In genomic region chr13:50957620-50958019, GRCh38 we compare ENCODE assay signal across 31 cellular contexts.
"Had no signal": no experiment of that assay in that cellular context is flagged by ENCODE, and none has a peak within 500 bp of the region (broad histone marks: within the 10 kb centered on the region; RNA-seq: fewer than 3 reads in every experiment).

No MANE protein-coding gene starts in this region.

- H3K27ac ChIP-seq: Peyer's patch, SJSA1, VCaP had no signal

- H3K9ac ChIP-seq: SK-N-SH had no signal

- H3K27me3 ChIP-seq: Peyer's patch, SJSA1 had no signal

- H3K4me2 ChIP-seq: SK-N-SH had no signal

- H3K4me3 Mint-ChIP-seq: activated CD8-positive, alpha-beta T cell treated with anti-CD3 and anti-CD28 coated beads for 36 hours; activated naive CD4-positive, alpha-beta T cell treated with anti-CD3 and anti-CD28 coated beads for 36 hours; activated T-cell treated with anti-CD3 and anti-CD28 coated beads, Interleukin-2, amount 50 U/mL, for 24 hours; activated T-helper 1 cell treated with anti-CD3 and anti-CD28 coated beads, Interleukin-12 subunit alpha, Interleukin-12 subunit beta, Interleukin-2, Interleukin-4 antibody, amounts not matched to agents 30 ng/mL and 10 ng/mL and 1 ng/mL, durations not matched to agents 14 hours and 24 hours and 36 hours; brain had no signal

- H3K27ac Mint-ChIP-seq: activated CD8-positive, alpha-beta T cell treated with anti-CD3 and anti-CD28 coated beads for 36 hours; activated naive CD4-positive, alpha-beta T cell treated with anti-CD3 and anti-CD28 coated beads for 36 hours; activated naive CD4-positive, alpha-beta T cell treated with anti-CD3 and anti-CD28 coated beads, Interleukin-2, amount 50 U/mL, for 72 hours; activated T-cell treated with anti-CD3 and anti-CD28 coated beads, Interleukin-2, amount 50 U/mL, for 24 hours; activated T-helper 1 cell treated with anti-CD3 and anti-CD28 coated beads, Interleukin-12 subunit alpha, Interleukin-12 subunit beta, Interleukin-2, Interleukin-4 antibody, amounts not matched to agents 30 ng/mL and 10 ng/mL and 1 ng/mL, durations not matched to agents 14 hours and 24 hours and 36 hours had no signal

- DNase-seq: activated CD4-positive, alpha-beta T cell treated with anti-CD3 and anti-CD28 coated beads for 1 hour; activated CD4-positive, alpha-beta T cell treated with anti-CD3 and anti-CD28 coated beads for 48 hours; activated CD4-positive, CD25-positive, alpha-beta regulatory T cell; activated CD8-positive, alpha-beta T cell treated with anti-CD3 and anti-CD28 coated beads for 36 hours; activated gamma-delta T cell treated with Interleukin-2 at 50 U/mL for 16 hours; activated naive CD4-positive, alpha-beta T cell treated with anti-CD3 and anti-CD28 coated beads for 36 hours; activated T-cell treated with anti-CD3 and anti-CD28 coated beads, Interleukin-2, amount 50 U/mL, for 24 hours; anterior cingulate cortex; caudate nucleus; NCI-H1092 treated with DMSO at 0.1 percent for 48 hours; NCI-H1417; NCI-H146; NCI-H187; NCI-H2029 treated with DMSO at 0.1 percent for 48 hours; NCI-H2107; NCI-H2171; NCI-H510A; NCI-H748 treated with DMSO at 0.1 percent for 48 hours; NK-92 treated with Interleukin-12 subunit alpha and Interleukin-12 subunit beta, amount 100 ng/mL, for 24 hours; PC-3; Peyer's patch; RPMI8226; SHP77 treated with DMSO at 0.1 percent for 48 hours; SK-N-SH; T-helper 9 cell had no signal

- H3K9me3 Mint-ChIP-seq: activated CD8-positive, alpha-beta T cell treated with anti-CD3 and anti-CD28 coated beads for 36 hours; activated naive CD4-positive, alpha-beta T cell treated with anti-CD3 and anti-CD28 coated beads for 36 hours; activated naive CD4-positive, alpha-beta T cell treated with anti-CD3 and anti-CD28 coated beads, Interleukin-2, amount 50 U/mL, for 72 hours; activated T-cell treated with anti-CD3 and anti-CD28 coated beads, Interleukin-2, amount 50 U/mL, for 24 hours; activated T-helper 1 cell treated with anti-CD3 and anti-CD28 coated beads, Interleukin-12 subunit alpha, Interleukin-12 subunit beta, Interleukin-2, Interleukin-4 antibody, amounts not matched to agents 30 ng/mL and 10 ng/mL and 1 ng/mL, durations not matched to agents 14 hours and 24 hours and 36 hours had no signal

- H3K36me3 ChIP-seq: Peyer's patch, SJSA1 had no signal

- H3K4me1 ChIP-seq: Peyer's patch, SJSA1 had no signal

- H3K27me3 Mint-ChIP-seq: activated CD8-positive, alpha-beta T cell treated with anti-CD3 and anti-CD28 coated beads for 36 hours; activated T-cell treated with anti-CD3 and anti-CD28 coated beads, Interleukin-2, amount 50 U/mL, for 24 hours; brain had no signal

- FAIRE-seq: bronchial epithelial cell had no signal

- H3K9me3 ChIP-seq: Peyer's patch, SJSA1, SK-N-SH had no signal

- ATAC-seq: activated CD8-positive, alpha-beta T cell treated with anti-CD3 and anti-CD28 coated beads for 36 hours; activated naive CD4-positive, alpha-beta T cell treated with anti-CD3 and anti-CD28 coated beads, Interleukin-2, amount 50 U/mL, for 72 hours; PC-3 had no signal

- H3K4me3 ChIP-seq: Peyer's patch, SJSA1 had no signal
